In genomic region chr14:68285421-68286179, GRCh38 we compare ENCODE assay signal across 9 cellular contexts.
DNase-seq lines count a peak whose midpoint lies in the region; ATAC-seq lines count a peak whose summit lies in the region.
"Had no signal": no experiment of that assay in that cellular context is flagged by ENCODE, and none has a peak within 500 bp of the region (broad histone marks: within the 10 kb centered on the region; RNA-seq: fewer than 3 reads in every experiment).

No MANE protein-coding gene starts in this region.

- H3K4me1 Mint-ChIP-seq in activated naive CD4-positive, alpha-beta T cell treated with anti-CD3 and anti-CD28 coated beads, Interleukin-2, amount 10 ng/mL, durations not matched to agents 7 days and 5 days, result peaks cover 54% of the 10 kb centered on the region

- H3K27me3 Mint-ChIP-seq in activated naive CD4-positive, alpha-beta T cell treated with anti-CD3 and anti-CD28 coated beads, Interleukin-2, amount 10 ng/mL, durations not matched to agents 7 days and 5 days, result no peaks in the 10 kb centered on the region

- H3K4me3 Mint-ChIP-seq in activated naive CD4-positive, alpha-beta T cell treated with anti-CD3 and anti-CD28 coated beads, Interleukin-2, amount 10 ng/mL, durations not matched to agents 7 days and 5 days, result peak overlapping the region; percentile 9

- peaks cover 4% of the 10 kb centered on the region for H3K36me3 Mint-ChIP-seq in activated naive CD4-positive, alpha-beta T cell treated with anti-CD3 and anti-CD28 coated beads, Interleukin-2, amount 10 ng/mL, durations not matched to agents 7 days and 5 days

- ATAC-seq in HG02981 (IDR thresholded peaks at IDR 0.05; ENCODE audit: unreplicated experiment) (no peak), HG03565 (IDR thresholded peaks at IDR 0.05; ENCODE audit: unreplicated experiment) (no peak)
- ATAC-seq: body of pancreas had no signal

- no peaks in the 10 kb centered on the region for H3K9me3 Mint-ChIP-seq in activated naive CD4-positive, alpha-beta T cell treated with anti-CD3 and anti-CD28 coated beads, Interleukin-2, amount 10 ng/mL, durations not matched to agents 7 days and 5 days

- CTCF ChIA-PET in activated naive CD4-positive, alpha-beta T cell treated with anti-CD3 and anti-CD28 coated beads, Interleukin-2, amount 10 ng/mL, durations not matched to agents 7 days and 5 days (lab: Charles Lee), result no interaction called here

- H3K27ac Mint-ChIP-seq in activated naive CD4-positive, alpha-beta T cell treated with anti-CD3 and anti-CD28 coated beads, Interleukin-2, amount 10 ng/mL, durations not matched to agents 7 days and 5 days, result peak overlapping the region; percentile 96

- peak; percentile 90 for DNase-seq in GF-D8 (lab: John Stamatoyannopoulos, UW)
- DNase-seq in NOMO-1 treated with dmso at 0.1 percent for 144 hours (lab: John Stamatoyannopoulos, UW; ENCODE audit: unreplicated experiment), result peak; percentile 37
- DNase-seq in activated naive CD4-positive, alpha-beta T cell treated with anti-CD3 and anti-CD28 coated beads, Interleukin-2, amount 10 ng/mL, durations not matched to agents 7 days and 5 days, result peak; percentile 68
- peak; percentile 34 to 67 for DNase-seq in stimulated activated CD4-positive, alpha-beta T cell treated with anti-CD3 and anti-CD28 coated beads, Interleukin-12 subunit alpha, Interleukin-12 subunit beta, amount 100 ng/mL, for 24 hours (ENCODE audit: low read depth in 2 of 2)
- DNase-seq in NCI-H774 (lab: John Stamatoyannopoulos, UW), result no peak
- DNase-seq in HCEC 1CT, result no peak

Comparison
In these comparisons a context has a peak if more than half of its experiments do, and no peak if none do; other contexts are left out.
1. DNase-seq: peak in GF-D8 (single experiment), NOMO-1 treated with dmso at 0.1 percent for 144 hours (single experiment), activated naive CD4-positive, alpha-beta T cell treated with anti-CD3 and anti-CD28 coated beads, Interleukin-2, amount 10 ng/mL, durations not matched to agents 7 days and 5 days (single experiment) and stimulated activated CD4-positive, alpha-beta T cell treated with anti-CD3 and anti-CD28 coated beads, Interleukin-12 subunit alpha, Interleukin-12 subunit beta, amount 100 ng/mL, for 24 hours (2 of 2); none in NCI-H774 (single experiment) and HCEC 1CT (single experiment).